9 cellular contexts compared by ENCODE assay signal in genomic region chr14:92456215-92457017, GRCh38. TPM values are rescaled to one million over a fixed set of nuclear protein-coding genes. Genes with fewer than 3 reads are reported as not detected.
DNase-seq lines count a peak whose midpoint lies in the region; ATAC-seq and TF ChIP-seq lines count a peak whose summit lies in the region.
"Had no signal": no experiment of that assay in that cellular context is flagged by ENCODE, and none has a peak within 500 bp of the region (broad histone marks: within the 10 kb centered on the region; RNA-seq: fewer than 3 reads in every experiment).

No MANE protein-coding gene starts in this region.

- H3K27ac ChIP-seq in SJCRH30, result no peak overlapping the region
- H3K27ac ChIP-seq: BLaER1 treated with 17β-estradiol and CSF1 and Interleukin-3, amounts not matched to agents 10 nM and 100 nM had no signal

- H3K27me3 ChIP-seq in SJCRH30, result no peaks in the 10 kb centered on the region

- peak; percentile 58 for ATAC-seq in HG03469 (IDR thresholded peaks at IDR 0.05; ENCODE audit: unreplicated experiment)
- ATAC-seq in HG03045 (IDR thresholded peaks at IDR 0.05; ENCODE audit: unreplicated experiment), result no peak

- DNase-seq in NCI-H146 (lab: John Stamatoyannopoulos, UW), result peak; percentile 25
- DNase-seq in NCI-H146 treated with DMSO at 0.1 percent for 48 hours (lab: John Stamatoyannopoulos, UW; ENCODE audit: unreplicated experiment), result no peak
- peak; percentile 17 to 51 for DNase-seq in SJCRH30
- no peak for DNase-seq in epithelial cell of proximal tubule (ENCODE audit: low read depth)
- peak; percentile 53 for DNase-seq in mucosa of gallbladder (ENCODE audit: low spot score)
- DNase-seq in NCI-H187 (lab: John Stamatoyannopoulos, UW), result no peak

- peak; percentile 76 for TF ChIP-seq CTCF in epithelial cell of proximal tubule (conservative IDR thresholded peaks at IDR 0.05; ENCODE audit: low read depth, low read length)

- H3K4me1 ChIP-seq in SJCRH30, result no peaks in the 10 kb centered on the region

- no peaks in the 10 kb centered on the region for H3K9me3 ChIP-seq in SJCRH30 (replicated peaks)
- H3K9me3 ChIP-seq: BLaER1 treated with 17β-estradiol and CSF1 and Interleukin-3, amounts not matched to agents 10 nM and 100 nM had no signal

- no peak overlapping the region for H3K4me3 ChIP-seq in SJCRH30
- no peak overlapping the region for H3K4me3 ChIP-seq in epithelial cell of proximal tubule (ENCODE audit: low read depth, low read length)
- H3K4me3 ChIP-seq: BLaER1 treated with 17β-estradiol and CSF1 and Interleukin-3, amounts not matched to agents 10 nM and 100 nM had no signal

- H3K36me3 ChIP-seq in SJCRH30, result no peaks in the 10 kb centered on the region
- H3K36me3 ChIP-seq: BLaER1 treated with 17β-estradiol and CSF1 and Interleukin-3, amounts not matched to agents 10 nM and 100 nM had no signal

RNA-seq across cellular contexts. Expression of gene RIN3, which starts 57.2 kb away (rescaled TPM):
- total RNA-seq in SJCRH30 (2014; rRNA removed; shearing (Covaris generic)), result not detected in 2 replicates
- 4.0 and 7.4 TPM in 2 replicates for total RNA-seq in epithelial cell of proximal tubule
- total RNA-seq in mucosa of gallbladder, result 33.7 TPM

Comparison
In these comparisons a context has a peak if more than half of its experiments do, and no peak if none do; other contexts are left out.
1. DNase-seq: peak in NCI-H146 (single experiment), SJCRH30 (2 of 2) and mucosa of gallbladder (single experiment); none in NCI-H146 treated with DMSO at 0.1 percent for 48 hours (single experiment), epithelial cell of proximal tubule (single experiment) and NCI-H187 (0 of 2).